24 cellular contexts compared by ENCODE assay signal in the genomic region with DNA sequence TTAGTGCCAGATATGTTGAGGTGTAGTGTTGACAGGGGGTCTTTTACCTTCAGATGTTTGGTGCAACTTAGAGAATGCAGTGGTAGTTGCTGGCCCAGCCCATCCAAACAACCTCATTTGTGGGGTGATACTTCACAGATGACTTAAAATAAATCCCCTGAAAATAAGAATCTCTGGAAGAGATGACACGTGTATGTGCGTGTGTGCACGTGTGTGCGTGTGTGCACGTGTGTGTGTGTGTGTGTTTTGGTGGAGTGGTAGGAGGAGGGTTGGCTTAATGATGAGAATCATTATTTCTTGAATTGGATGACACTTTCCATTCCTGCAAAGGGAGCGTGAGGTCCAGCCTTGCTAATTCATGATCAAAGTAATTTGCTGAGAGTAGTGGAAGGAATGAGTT.
"Had no signal": no experiment of that assay in that cellular context is flagged by ENCODE, and none has a peak within 500 bp of the region (broad histone marks: within the 10 kb centered on the region; RNA-seq: fewer than 3 reads in every experiment).

No MANE protein-coding gene starts in this region.

- H3K4me3 Mint-ChIP-seq: mesothelial cell of epicardium, naive B cell had no signal

- H3K4me3 ChIP-seq: coronary artery, esophagus muscularis mucosa, heart right ventricle, left lung, lower lobe of right lung, mucosa of descending colon had no signal

- H3K27me3 ChIP-seq: dorsolateral prefrontal cortex, esophagus muscularis mucosa, foreskin keratinocyte, heart right ventricle, left lung had no signal

- H3K27me3 Mint-ChIP-seq: naive B cell had no signal

- H3K27ac Mint-ChIP-seq: mesothelial cell of epicardium had no signal

- ATAC-seq: foreskin keratinocyte, left cardiac atrium, left lung, left ventricle myocardium superior, lower lobe of right lung, mucosa of descending colon had no signal

- H3K27ac ChIP-seq: coronary artery, dorsolateral prefrontal cortex, esophagus muscularis mucosa, foreskin keratinocyte, heart right ventricle, left lung, lower lobe of right lung had no signal

- H3K4me1 ChIP-seq: foreskin keratinocyte, heart right ventricle, left lung, lower lobe of right lung had no signal

- H3K4me1 Mint-ChIP-seq: mesothelial cell of epicardium, naive B cell had no signal

- FAIRE-seq: colon, endothelial cell of umbilical vein, frontal cortex, islet of Langerhans, keratinocyte had no signal

- DNase-seq: dermis blood vessel endothelial cell; dorsolateral prefrontal cortex; effector CD4-positive, alpha-beta T cell; effector memory CD4-positive, alpha-beta T cell; foreskin keratinocyte; glutamatergic neuron; head of caudate nucleus; heart right ventricle; hippocampal formation; left cardiac atrium; left lung; left ventricle myocardium superior; lower lobe of right lung; mesenchymal stem cell; mucosa of descending colon; naive B cell had no signal
